In the genomic region with DNA sequence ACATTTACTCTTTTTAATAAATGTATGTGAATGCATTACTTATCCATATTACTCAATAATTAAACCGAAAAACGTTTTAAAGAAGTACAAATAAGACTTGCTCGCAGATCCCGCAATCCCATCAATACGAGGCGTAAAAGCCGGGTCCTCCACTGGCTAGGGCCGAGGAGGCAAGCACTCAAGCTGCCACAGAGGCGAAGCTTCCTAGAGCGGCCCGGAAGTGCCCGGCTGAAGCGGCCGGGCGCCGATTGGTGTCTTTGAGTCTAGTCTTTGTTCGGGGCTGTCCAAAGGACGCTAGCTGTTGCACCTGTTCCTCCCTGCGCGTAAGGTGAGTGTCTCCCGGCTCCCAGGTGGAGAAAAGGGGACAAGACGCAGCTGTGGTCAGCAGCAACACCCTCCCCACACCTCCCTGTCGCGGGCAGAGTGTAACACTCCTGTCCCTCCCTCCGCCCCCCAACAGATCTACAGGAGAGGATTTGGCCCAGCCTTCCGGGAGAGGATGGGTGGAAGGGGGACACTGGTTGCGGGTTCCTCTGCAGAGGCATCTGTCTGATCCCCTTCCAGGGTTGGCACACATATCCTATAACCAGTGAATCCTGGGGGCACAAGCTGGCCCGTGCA, we compare ENCODE assay signal across 8 cellular contexts. TPM values are rescaled to one million over a fixed set of nuclear protein-coding genes. Genes with fewer than 3 reads are reported as not detected.
A peak's percentile ranks its signal among the peaks of the same experiment; 100 is the strongest.
DNase-seq lines count a peak whose midpoint lies in the region; ATAC-seq and TF ChIP-seq lines count a peak whose summit lies in the region.

A gene (plus strand): TSS at position 260 of the 621 bp plus-strand sequence. CDS start 835 bp downstream, outside the sequence.

- H4K12ac ChIP-seq in trophoblast cell (ENCODE audit: low read depth, low read length), result peak within 1 kb of the TSS; percentile 94

- peak within 1 kb of the TSS; percentile 91 for H3K18ac ChIP-seq in trophoblast cell (ENCODE audit: low read length)

- peak within 1 kb of the TSS; percentile 64 for H4K91ac ChIP-seq in trophoblast cell (ENCODE audit: low read depth, low read length)

- DNase-seq in GM12864 (ENCODE audit: low read depth) (peak; percentile 60), NCI-H1105 treated with DMSO at 0.1 percent for 48 hours (lab: John Stamatoyannopoulos, UW) (peak; percentile 94), amniotic stem cell (lab: John Stamatoyannopoulos, UW) (peak; percentile 85), heart left ventricle (peak; percentile 73 to 91 (median 89)), trophoblast cell (peak; percentile 85 to 88), upper lobe of right lung (peak; percentile 92)

- H3K79me2 ChIP-seq in SU-DHL-6 (ENCODE audit: insufficient read depth, low read length) (peaks cover 64% of the 10 kb centered on the region), trophoblast cell (ENCODE audit: control insufficient read depth, insufficient read depth, low read length, poor library complexity) (peaks cover 2% of the 10 kb centered on the region)

- H3K27ac ChIP-seq in SU-DHL-6 (ENCODE audit: low read depth, low read length) (peak within 1 kb of the TSS; percentile 34), heart left ventricle (peak within 1 kb of the TSS in 11 of 12 donors; percentile 24 to 75 (median 63)), trophoblast cell (ENCODE audit: low read depth, low read length) (no peak within 1 kb of the TSS), upper lobe of right lung (peak within 1 kb of the TSS; percentile 79)

- H3K9me2 ChIP-seq in SU-DHL-6 (replicated peaks; ENCODE audit: insufficient read depth, low read length), result no peaks in the 10 kb centered on the region

- H2AFZ ChIP-seq in SU-DHL-6 (ENCODE audit: low read depth, low read length, severe bottlenecking) (peak within 1 kb of the TSS; percentile 39), trophoblast cell (ENCODE audit: insufficient read depth, low read length, poor library complexity) (peak within 1 kb of the TSS; percentile 99)

- H3K4me1 ChIP-seq in heart left ventricle (peaks cover 0 to 34% (median 21%) of the 10 kb centered on the region in 12 donors), trophoblast cell (ENCODE audit: control insufficient read depth in 1 of 2, insufficient read depth in 2 of 2, low read length in 2 of 2) (peaks cover 0 to 3% of the 10 kb centered on the region in 2 experiments), upper lobe of right lung (peaks cover 14% of the 10 kb centered on the region)

- H3K4me2 ChIP-seq in SU-DHL-6 (ENCODE audit: low read depth, low read length, poor library complexity, severe bottlenecking), result peak within 1 kb of the TSS; percentile 74
- peak within 1 kb of the TSS; percentile 75 for H3K4me2 ChIP-seq in trophoblast cell (ENCODE audit: low read length)

- no peak for TF ChIP-seq POLR2A in heart left ventricle (IDR thresholded peaks at IDR 0.05)

- H3K4ac ChIP-seq in trophoblast cell (ENCODE audit: low read depth, low read length), result peak within 1 kb of the TSS; percentile 59

- H2AK5ac ChIP-seq in trophoblast cell (ENCODE audit: low read length), result peak within 1 kb of the TSS; percentile 15

- H2BK12ac ChIP-seq in trophoblast cell (ENCODE audit: low read length), result no peak within 1 kb of the TSS

- H2BK120ac ChIP-seq in trophoblast cell (ENCODE audit: insufficient read depth, low read length, poor library complexity), result no peak within 1 kb of the TSS

- no peak within 1 kb of the TSS for H3K23ac ChIP-seq in trophoblast cell (ENCODE audit: low read length)

- ATAC-seq in HG02610 (IDR thresholded peaks at IDR 0.05; ENCODE audit: unreplicated experiment) (peak; percentile 95), heart left ventricle (peak; percentile 95 to 99 (median 99)), upper lobe of right lung (peak; percentile 99)

- 0 out of 2 replicates have a peak, but pooled peaks cover 4% of the 10 kb centered on the region for H4K20me1 ChIP-seq in SU-DHL-6 (ENCODE audit: low read depth, low read length)

- H3K9ac ChIP-seq in SU-DHL-6 (ENCODE audit: low read length) (peak within 1 kb of the TSS; percentile 63), trophoblast cell (ENCODE audit: low read length) (peak within 1 kb of the TSS; percentile 81)

- H3K27me3 ChIP-seq in SU-DHL-6 (ENCODE audit: low read length) (no peaks in the 10 kb centered on the region), heart left ventricle (no peaks in the 10 kb centered on the region), trophoblast cell (ENCODE audit: insufficient read depth, low read length) (no peaks in the 10 kb centered on the region), upper lobe of right lung (no peaks in the 10 kb centered on the region)

- H3K4me3 ChIP-seq in GM12864 (ENCODE audit: low read depth, low read length), result peak within 1 kb of the TSS; percentile 81
- peak within 1 kb of the TSS; percentile 71 for H3K4me3 ChIP-seq in SU-DHL-6 (ENCODE audit: insufficient read depth, low read length, poor library complexity, severe bottlenecking)
- peak within 1 kb of the TSS; percentile 45 to 92 (median 71) for H3K4me3 ChIP-seq in heart left ventricle
- H3K4me3 ChIP-seq in trophoblast cell (ENCODE audit: low read depth, low read length), result peak within 1 kb of the TSS; percentile 85
- peak within 1 kb of the TSS; percentile 76 for H3K4me3 ChIP-seq in upper lobe of right lung

- H3F3A ChIP-seq in SU-DHL-6 (ENCODE audit: insufficient read depth), result peaks cover 12% of the 10 kb centered on the region; the same call in 1 of the 2 replicates

- peaks cover 3% of the 10 kb centered on the region for H3K79me1 ChIP-seq in trophoblast cell (ENCODE audit: low read length)

- intact Hi-C loops in heart left ventricle (cut with DNase I) (no loop called here), upper lobe of right lung (cut with DNase I) (no loop called here)

- 0 to 3% (median 1%) methylated on average over 26 to 28 of the region's 28 CpGs for WGBS in heart left ventricle, 4 donors
- WGBS in trophoblast cell (ENCODE audit: extremely low coverage, insufficient coverage, insufficient read length), result no CpG with 5 or more reads among the region's 28 CpGs

- H3K36me3 ChIP-seq in SU-DHL-6 (ENCODE audit: low read length) (peaks cover 43% of the 10 kb centered on the region; the same call in 1 of the 2 replicates), heart left ventricle (peaks cover 0 to 73% (median 47%) of the 10 kb centered on the region in 9 donors), trophoblast cell (ENCODE audit: control insufficient read depth in 1 of 2, insufficient read depth in 2 of 2, low read length in 2 of 2) (peaks cover 6 to 8% of the 10 kb centered on the region in 2 experiments), upper lobe of right lung (peaks cover 23% of the 10 kb centered on the region)

- H3K14ac ChIP-seq in trophoblast cell (ENCODE audit: low read length), result peak within 1 kb of the TSS; percentile 74

- H4K8ac ChIP-seq in trophoblast cell (ENCODE audit: low read depth, low read length), result peak within 1 kb of the TSS; percentile 97

- no peaks in the 10 kb centered on the region for H3K9me3 ChIP-seq in SU-DHL-6 (ENCODE audit: insufficient read depth, low read length)
- no peaks in the 10 kb centered on the region for H3K9me3 ChIP-seq in heart left ventricle
- H3K9me3 ChIP-seq in trophoblast cell (ENCODE audit: insufficient read depth, low read depth, low read length), result no peaks in the 10 kb centered on the region
- H3K9me3 ChIP-seq in upper lobe of right lung, result no peaks in the 10 kb centered on the region

- H2BK5ac ChIP-seq in trophoblast cell (ENCODE audit: low read depth, low read length, poor library complexity), result no peak within 1 kb of the TSS

- TF ChIP-seq CTCF in GM12864 (IDR thresholded peaks at IDR 0.05; ENCODE audit: low read depth, low read length, missing control alignments) (no peak), SU-DHL-6 (IDR thresholded peaks at IDR 0.05; ENCODE audit: insufficient read depth, low read length, poor library complexity, severe bottlenecking) (no peak), heart left ventricle (IDR thresholded peaks at IDR 0.05) (no peak), upper lobe of right lung (IDR thresholded peaks at IDR 0.05) (no peak)

RNA-seq across cellular contexts. Expression of the gene that starts here (rescaled TPM):
- 1 to 10 TPM in 8 of 9 donors, under 1 TPM in 1; 0.48 to 2.9 (median 2.2) TPM for total RNA-seq in heart left ventricle
- polyA plus RNA-seq in heart left ventricle, result 1 to 10 TPM; 3.4 to 4.9 TPM
- 4.1 and 4.4 TPM in 2 replicates for polyA plus RNA-seq in trophoblast cell (2013)
- 5.8 TPM for total RNA-seq in upper lobe of right lung
